1 cellular context compared by ENCODE assay signal in the genomic region with DNA sequence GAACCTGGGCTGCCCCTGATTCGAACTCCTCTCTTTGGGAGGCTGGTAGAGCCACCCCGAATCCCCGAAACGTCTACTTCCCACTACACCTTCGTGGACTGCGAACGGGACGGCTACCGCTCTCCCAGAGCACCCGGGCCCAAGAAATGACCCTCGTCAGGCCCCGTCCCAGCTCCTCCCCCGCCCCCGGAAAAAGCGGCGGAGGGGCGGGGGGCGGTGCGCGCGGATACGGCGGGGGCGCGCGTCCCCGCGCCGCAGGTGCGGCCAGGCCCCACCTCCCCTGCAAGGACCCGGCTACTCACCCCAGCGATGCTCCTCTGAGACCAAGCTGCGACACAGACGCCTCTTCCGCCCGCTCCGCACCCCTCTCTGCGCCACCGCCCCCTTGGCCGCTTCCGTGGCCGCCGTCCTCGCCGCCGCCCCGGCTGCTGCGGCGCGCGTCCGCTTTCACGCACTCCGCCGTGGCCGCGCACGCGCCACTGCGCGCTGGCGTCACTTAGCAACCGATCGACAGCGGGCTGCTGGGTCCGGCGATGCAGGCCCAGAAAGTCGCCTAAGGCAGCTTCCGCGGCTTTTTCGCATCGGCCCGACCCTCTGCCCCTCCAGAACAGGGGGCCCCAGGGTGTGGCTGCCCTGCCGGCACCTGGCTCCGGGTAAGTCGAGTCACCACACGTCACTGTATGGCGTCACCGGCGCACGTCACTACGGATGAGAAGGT.
TF ChIP-seq lines count a peak whose summit lies in the region.

A gene (minus strand): TSS at position 432 of the 718 bp plus-strand sequence.

TF ChIP-seq in K562, 482 proteins besides CTCF, POLR2A, EP300 and RAD21 (continued from another document and continues in another):
- TF ChIP-seq, protein P1, sequence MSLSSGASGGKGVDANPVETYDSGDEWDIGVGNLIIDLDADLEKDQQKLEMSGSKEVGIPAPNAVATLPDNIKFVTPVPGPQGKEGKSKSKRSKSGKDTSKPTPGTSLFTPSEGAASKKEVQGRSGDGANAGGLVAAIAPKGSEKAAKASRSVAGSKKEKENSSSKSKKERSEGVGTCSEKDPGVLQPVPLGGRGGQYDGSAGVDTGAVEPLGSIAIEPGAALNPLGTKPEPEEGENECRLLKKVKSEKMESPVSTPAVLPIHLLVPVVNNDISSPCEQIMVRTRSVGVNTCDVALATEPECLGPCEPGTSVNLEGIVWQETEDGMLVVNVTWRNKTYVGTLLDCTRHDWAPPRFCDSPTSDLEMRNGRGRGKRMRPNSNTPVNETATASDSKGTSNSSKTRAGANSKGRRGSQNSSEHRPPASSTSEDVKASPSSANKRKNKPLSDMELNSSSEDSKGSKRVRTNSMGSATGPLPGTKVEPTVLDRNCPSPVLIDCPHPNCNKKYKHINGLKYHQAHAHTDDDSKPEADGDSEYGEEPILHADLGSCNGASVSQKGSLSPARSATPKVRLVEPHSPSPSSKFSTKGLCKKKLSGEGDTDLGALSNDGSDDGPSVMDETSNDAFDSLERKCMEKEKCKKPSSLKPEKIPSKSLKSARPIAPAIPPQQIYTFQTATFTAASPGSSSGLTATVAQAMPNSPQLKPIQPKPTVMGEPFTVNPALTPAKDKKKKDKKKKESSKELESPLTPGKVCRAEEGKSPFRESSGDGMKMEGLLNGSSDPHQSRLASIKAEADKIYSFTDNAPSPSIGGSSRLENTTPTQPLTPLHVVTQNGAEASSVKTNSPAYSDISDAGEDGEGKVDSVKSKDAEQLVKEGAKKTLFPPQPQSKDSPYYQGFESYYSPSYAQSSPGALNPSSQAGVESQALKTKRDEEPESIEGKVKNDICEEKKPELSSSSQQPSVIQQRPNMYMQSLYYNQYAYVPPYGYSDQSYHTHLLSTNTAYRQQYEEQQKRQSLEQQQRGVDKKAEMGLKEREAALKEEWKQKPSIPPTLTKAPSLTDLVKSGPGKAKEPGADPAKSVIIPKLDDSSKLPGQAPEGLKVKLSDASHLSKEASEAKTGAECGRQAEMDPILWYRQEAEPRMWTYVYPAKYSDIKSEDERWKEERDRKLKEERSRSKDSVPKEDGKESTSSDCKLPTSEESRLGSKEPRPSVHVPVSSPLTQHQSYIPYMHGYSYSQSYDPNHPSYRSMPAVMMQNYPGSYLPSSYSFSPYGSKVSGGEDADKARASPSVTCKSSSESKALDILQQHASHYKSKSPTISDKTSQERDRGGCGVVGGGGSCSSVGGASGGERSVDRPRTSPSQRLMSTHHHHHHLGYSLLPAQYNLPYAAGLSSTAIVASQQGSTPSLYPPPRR (CRISPR knock-in tag; IDR thresholded peaks at IDR 0.05; ENCODE audit: borderline replicate concordance): no peak
- TF ChIP-seq, protein P2, sequence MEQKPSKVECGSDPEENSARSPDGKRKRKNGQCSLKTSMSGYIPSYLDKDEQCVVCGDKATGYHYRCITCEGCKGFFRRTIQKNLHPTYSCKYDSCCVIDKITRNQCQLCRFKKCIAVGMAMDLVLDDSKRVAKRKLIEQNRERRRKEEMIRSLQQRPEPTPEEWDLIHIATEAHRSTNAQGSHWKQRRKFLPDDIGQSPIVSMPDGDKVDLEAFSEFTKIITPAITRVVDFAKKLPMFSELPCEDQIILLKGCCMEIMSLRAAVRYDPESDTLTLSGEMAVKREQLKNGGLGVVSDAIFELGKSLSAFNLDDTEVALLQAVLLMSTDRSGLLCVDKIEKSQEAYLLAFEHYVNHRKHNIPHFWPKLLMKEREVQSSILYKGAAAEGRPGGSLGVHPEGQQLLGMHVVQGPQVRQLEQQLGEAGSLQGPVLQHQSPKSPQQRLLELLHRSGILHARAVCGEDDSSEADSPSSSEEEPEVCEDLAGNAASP (IDR thresholded peaks at IDR 0.05): no peak
- TF ChIP-seq, protein P3, sequence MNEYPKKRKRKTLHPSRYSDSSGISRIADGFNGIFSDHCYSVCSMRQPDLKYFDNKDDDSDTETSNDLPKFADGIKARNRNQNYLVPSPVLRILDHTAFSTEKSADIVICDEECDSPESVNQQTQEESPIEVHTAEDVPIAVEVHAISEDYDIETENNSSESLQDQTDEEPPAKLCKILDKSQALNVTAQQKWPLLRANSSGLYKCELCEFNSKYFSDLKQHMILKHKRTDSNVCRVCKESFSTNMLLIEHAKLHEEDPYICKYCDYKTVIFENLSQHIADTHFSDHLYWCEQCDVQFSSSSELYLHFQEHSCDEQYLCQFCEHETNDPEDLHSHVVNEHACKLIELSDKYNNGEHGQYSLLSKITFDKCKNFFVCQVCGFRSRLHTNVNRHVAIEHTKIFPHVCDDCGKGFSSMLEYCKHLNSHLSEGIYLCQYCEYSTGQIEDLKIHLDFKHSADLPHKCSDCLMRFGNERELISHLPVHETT (CRISPR knock-in tag; conservative IDR thresholded peaks at IDR 0.05 in 1 of 2, IDR thresholded peaks at IDR 0.05 in 1 of 2): peak in 1 of 2 experiments; percentile 88; a peak in 2 of 4 replicates
- TF ChIP-seq, protein P4, sequence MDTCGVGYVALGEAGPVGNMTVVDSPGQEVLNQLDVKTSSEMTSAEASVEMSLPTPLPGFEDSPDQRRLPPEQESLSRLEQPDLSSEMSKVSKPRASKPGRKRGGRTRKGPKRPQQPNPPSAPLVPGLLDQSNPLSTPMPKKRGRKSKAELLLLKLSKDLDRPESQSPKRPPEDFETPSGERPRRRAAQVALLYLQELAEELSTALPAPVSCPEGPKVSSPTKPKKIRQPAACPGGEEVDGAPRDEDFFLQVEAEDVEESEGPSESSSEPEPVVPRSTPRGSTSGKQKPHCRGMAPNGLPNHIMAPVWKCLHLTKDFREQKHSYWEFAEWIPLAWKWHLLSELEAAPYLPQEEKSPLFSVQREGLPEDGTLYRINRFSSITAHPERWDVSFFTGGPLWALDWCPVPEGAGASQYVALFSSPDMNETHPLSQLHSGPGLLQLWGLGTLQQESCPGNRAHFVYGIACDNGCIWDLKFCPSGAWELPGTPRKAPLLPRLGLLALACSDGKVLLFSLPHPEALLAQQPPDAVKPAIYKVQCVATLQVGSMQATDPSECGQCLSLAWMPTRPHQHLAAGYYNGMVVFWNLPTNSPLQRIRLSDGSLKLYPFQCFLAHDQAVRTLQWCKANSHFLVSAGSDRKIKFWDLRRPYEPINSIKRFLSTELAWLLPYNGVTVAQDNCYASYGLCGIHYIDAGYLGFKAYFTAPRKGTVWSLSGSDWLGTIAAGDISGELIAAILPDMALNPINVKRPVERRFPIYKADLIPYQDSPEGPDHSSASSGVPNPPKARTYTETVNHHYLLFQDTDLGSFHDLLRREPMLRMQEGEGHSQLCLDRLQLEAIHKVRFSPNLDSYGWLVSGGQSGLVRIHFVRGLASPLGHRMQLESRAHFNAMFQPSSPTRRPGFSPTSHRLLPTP (IDR thresholded peaks at IDR 0.05; ENCODE audit: borderline replicate concordance, extremely low read depth, insufficient read length): no peak
- TF ChIP-seq ZNF165 (CRISPR knock-in tag; IDR thresholded peaks at IDR 0.05; ENCODE audit: borderline replicate concordance) (no peak), CHCHD3 (CRISPR knock-in tag; IDR thresholded peaks at IDR 0.05) (no peak), FOXK2 (conservative IDR thresholded peaks at IDR 0.05 in 1 of 2, IDR thresholded peaks at IDR 0.05 in 1 of 2; ENCODE audit: low read depth in 2 of 2) (no peak), ZNF699 (CRISPR knock-in tag; IDR thresholded peaks at IDR 0.05; ENCODE audit: insufficient replicate concordance) (no peak), ZNF583 (CRISPR knock-in tag; IDR thresholded peaks at IDR 0.05) (0 out of 2 replicates have a peak, but pooled peaks have one; percentile 55), ZNF57 (CRISPR knock-in tag; IDR thresholded peaks at IDR 0.05) (no peak), ARHGAP35 (IDR thresholded peaks at IDR 0.05; ENCODE audit: partially characterized antibody) (no peak), KLF13 (tag; IDR thresholded peaks at IDR 0.05; ENCODE audit: borderline replicate concordance, low read depth) (peak; percentile 85; the same call in 1 of the 2 replicates), JUND (IDR thresholded peaks at IDR 0.05; ENCODE audit: borderline replicate concordance, low read depth, low read length) (no peak), JUND (tag; IDR thresholded peaks at IDR 0.05; ENCODE audit: borderline replicate concordance, low read depth, low read length) (peak; percentile 11; the same call in 1 of the 3 replicates), PHF8 (IDR thresholded peaks at IDR 0.05; ENCODE audit: borderline replicate concordance, low read length) (peak; percentile 74; the same call in 1 of the 2 replicates), ETV5 (CRISPR knock-in tag; IDR thresholded peaks at IDR 0.05; ENCODE audit: low read depth) (peak; percentile 60; the same call in 1 of the 2 replicates), KDM5B (IDR thresholded peaks at IDR 0.05; ENCODE audit: insufficient replicate concordance, low read depth, low read length) (peak; percentile 27), KAT7 (CRISPR knock-in tag; IDR thresholded peaks at IDR 0.05; ENCODE audit: borderline replicate concordance) (no peak), ZZZ3 (IDR thresholded peaks at IDR 0.05) (no peak), KLF6 (CRISPR knock-in tag; IDR thresholded peaks at IDR 0.05; ENCODE audit: borderline replicate concordance) (no peak), POLR2AphosphoS5 (IDR thresholded peaks at IDR 0.05; ENCODE audit: control insufficient read depth, insufficient read depth, low read depth, low read length) (no peak), TEAD1 (CRISPR knock-in tag; IDR thresholded peaks at IDR 0.05) (peak in 1 of 2 experiments; percentile 77; a peak in 2 of 4 replicates), ZNF140 (CRISPR knock-in tag; IDR thresholded peaks at IDR 0.05) (no peak), TAF9B (IDR thresholded peaks at IDR 0.05; ENCODE audit: partially characterized antibody) (no peak), MTA1 (IDR thresholded peaks at IDR 0.05; ENCODE audit: borderline replicate concordance) (peak; percentile 62; the same call in 1 of the 2 replicates), TCFL5 (CRISPR knock-in tag; conservative IDR thresholded peaks at IDR 0.05) (no peak), BACH1 (tag; IDR thresholded peaks at IDR 0.05) (no peak; the same call in 1 of the 2 replicates), ZKSCAN8 (CRISPR knock-in tag; IDR thresholded peaks at IDR 0.05) (peak; percentile 75), POLR3A (IDR thresholded peaks at IDR 0.05; ENCODE audit: borderline replicate concordance, extremely low read depth, insufficient read depth, insufficient read length) (no peak), PHF21A (IDR thresholded peaks at IDR 0.05; ENCODE audit: borderline replicate concordance, low read depth) (no peak), PCBP2 (IDR thresholded peaks at IDR 0.05; ENCODE audit: low read depth, low read length, poor library complexity, severe bottlenecking) (no peak), PCBP1 (IDR thresholded peaks at IDR 0.05; ENCODE audit: low read depth, low read length, poor library complexity, severe bottlenecking) (no peak)
- TF ChIP-seq, protein P5, sequence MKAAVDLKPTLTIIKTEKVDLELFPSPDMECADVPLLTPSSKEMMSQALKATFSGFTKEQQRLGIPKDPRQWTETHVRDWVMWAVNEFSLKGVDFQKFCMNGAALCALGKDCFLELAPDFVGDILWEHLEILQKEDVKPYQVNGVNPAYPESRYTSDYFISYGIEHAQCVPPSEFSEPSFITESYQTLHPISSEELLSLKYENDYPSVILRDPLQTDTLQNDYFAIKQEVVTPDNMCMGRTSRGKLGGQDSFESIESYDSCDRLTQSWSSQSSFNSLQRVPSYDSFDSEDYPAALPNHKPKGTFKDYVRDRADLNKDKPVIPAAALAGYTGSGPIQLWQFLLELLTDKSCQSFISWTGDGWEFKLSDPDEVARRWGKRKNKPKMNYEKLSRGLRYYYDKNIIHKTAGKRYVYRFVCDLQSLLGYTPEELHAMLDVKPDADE (conservative IDR thresholded peaks at IDR 0.05; ENCODE audit: control insufficient read depth, low read depth, low read length): no peak
- TF ChIP-seq, protein P6, sequence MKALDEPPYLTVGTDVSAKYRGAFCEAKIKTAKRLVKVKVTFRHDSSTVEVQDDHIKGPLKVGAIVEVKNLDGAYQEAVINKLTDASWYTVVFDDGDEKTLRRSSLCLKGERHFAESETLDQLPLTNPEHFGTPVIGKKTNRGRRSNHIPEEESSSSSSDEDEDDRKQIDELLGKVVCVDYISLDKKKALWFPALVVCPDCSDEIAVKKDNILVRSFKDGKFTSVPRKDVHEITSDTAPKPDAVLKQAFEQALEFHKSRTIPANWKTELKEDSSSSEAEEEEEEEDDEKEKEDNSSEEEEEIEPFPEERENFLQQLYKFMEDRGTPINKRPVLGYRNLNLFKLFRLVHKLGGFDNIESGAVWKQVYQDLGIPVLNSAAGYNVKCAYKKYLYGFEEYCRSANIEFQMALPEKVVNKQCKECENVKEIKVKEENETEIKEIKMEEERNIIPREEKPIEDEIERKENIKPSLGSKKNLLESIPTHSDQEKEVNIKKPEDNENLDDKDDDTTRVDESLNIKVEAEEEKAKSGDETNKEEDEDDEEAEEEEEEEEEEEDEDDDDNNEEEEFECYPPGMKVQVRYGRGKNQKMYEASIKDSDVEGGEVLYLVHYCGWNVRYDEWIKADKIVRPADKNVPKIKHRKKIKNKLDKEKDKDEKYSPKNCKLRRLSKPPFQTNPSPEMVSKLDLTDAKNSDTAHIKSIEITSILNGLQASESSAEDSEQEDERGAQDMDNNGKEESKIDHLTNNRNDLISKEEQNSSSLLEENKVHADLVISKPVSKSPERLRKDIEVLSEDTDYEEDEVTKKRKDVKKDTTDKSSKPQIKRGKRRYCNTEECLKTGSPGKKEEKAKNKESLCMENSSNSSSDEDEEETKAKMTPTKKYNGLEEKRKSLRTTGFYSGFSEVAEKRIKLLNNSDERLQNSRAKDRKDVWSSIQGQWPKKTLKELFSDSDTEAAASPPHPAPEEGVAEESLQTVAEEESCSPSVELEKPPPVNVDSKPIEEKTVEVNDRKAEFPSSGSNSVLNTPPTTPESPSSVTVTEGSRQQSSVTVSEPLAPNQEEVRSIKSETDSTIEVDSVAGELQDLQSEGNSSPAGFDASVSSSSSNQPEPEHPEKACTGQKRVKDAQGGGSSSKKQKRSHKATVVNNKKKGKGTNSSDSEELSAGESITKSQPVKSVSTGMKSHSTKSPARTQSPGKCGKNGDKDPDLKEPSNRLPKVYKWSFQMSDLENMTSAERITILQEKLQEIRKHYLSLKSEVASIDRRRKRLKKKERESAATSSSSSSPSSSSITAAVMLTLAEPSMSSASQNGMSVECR (CRISPR knock-in tag; IDR thresholded peaks at IDR 0.05): peak; percentile 67
- TF ChIP-seq, protein P7, sequence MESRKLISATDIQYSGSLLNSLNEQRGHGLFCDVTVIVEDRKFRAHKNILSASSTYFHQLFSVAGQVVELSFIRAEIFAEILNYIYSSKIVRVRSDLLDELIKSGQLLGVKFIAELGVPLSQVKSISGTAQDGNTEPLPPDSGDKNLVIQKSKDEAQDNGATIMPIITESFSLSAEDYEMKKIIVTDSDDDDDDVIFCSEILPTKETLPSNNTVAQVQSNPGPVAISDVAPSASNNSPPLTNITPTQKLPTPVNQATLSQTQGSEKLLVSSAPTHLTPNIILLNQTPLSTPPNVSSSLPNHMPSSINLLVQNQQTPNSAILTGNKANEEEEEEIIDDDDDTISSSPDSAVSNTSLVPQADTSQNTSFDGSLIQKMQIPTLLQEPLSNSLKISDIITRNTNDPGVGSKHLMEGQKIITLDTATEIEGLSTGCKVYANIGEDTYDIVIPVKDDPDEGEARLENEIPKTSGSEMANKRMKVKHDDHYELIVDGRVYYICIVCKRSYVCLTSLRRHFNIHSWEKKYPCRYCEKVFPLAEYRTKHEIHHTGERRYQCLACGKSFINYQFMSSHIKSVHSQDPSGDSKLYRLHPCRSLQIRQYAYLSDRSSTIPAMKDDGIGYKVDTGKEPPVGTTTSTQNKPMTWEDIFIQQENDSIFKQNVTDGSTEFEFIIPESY (CRISPR knock-in tag; IDR thresholded peaks at IDR 0.05): no peak
